Comparison of ENCODE assay signal across 14 cellular contexts in genomic region chr12:53172352-53172751, GRCh38. TPM values are rescaled to one million over a fixed set of nuclear protein-coding genes. Genes with fewer than 3 reads are reported as not detected.
DNase-seq lines count a peak whose midpoint lies in the region; TF ChIP-seq lines count a peak whose summit lies in the region.
"Had no signal": no experiment of that assay in that cellular context is flagged by ENCODE, and none has a peak within 500 bp of the region (broad histone marks: within the 10 kb centered on the region; RNA-seq: fewer than 3 reads in every experiment).

No MANE protein-coding gene starts in this region.

- DNase-seq in EH (ENCODE audit: low read depth) (peak; percentile 78), RPMI7951 (ENCODE audit: low read depth) (peak; percentile 28), esophagus muscularis mucosa (ENCODE audit: extremely low spot score) (no peak), sigmoid colon (peak; percentile 87), RPMI8226 (no peak)
- DNase-seq in stimulated activated CD4-positive, alpha-beta T cell treated with anti-CD3 and anti-CD28 coated beads, Interleukin-4, amount 100 ng/mL, for 1 hour = no peak
- no peak for DNase-seq in activated CD4-positive, CD25-positive, alpha-beta regulatory T cell treated with anti-CD3 and anti-CD28 coated beads, Interleukin-2, amount 50 U/mL, for 72 hours
- DNase-seq: CD8-positive, alpha-beta memory T cell; foreskin melanocyte; mesendoderm; nucleus accumbens; Right ventricle myocardium superior; T-helper 9 cell had no signal

- no peak for TF ChIP-seq EP300 in esophagus muscularis mucosa (IDR thresholded peaks at IDR 0.05)
- TF ChIP-seq EP300 in sigmoid colon (IDR thresholded peaks at IDR 0.05) = no peak

- peaks cover 0 to 33% (median 28%) of the 10 kb centered on the region in 4 donors for H3K36me3 ChIP-seq in esophagus muscularis mucosa
- H3K36me3 ChIP-seq in sigmoid colon = peaks cover 0 to 11% (median 5%) of the 10 kb centered on the region in 4 donors

- no peaks in the 10 kb centered on the region for H3K9me3 ChIP-seq in esophagus muscularis mucosa
- no peaks in the 10 kb centered on the region for H3K9me3 ChIP-seq in sigmoid colon
- H3K9me3 ChIP-seq: thoracic aorta had no signal

- H3K27ac ChIP-seq in esophagus muscularis mucosa (replicated peaks in 1 of 4) = peak overlapping the region; percentile 39 to 69 (median 62)
- peak overlapping the region; percentile 60 to 74 (median 68) for H3K27ac ChIP-seq in sigmoid colon
- H3K27ac ChIP-seq: thoracic aorta had no signal

- peaks cover 0 to 29% (median 22%) of the 10 kb centered on the region in 4 donors for H3K4me1 ChIP-seq in esophagus muscularis mucosa
- peaks cover 0 to 22% (median 18%) of the 10 kb centered on the region in 4 donors for H3K4me1 ChIP-seq in sigmoid colon

- WGBS in esophagus muscularis mucosa = 56% methylated on average over 4 of the region's 11 CpGs
- 91 to 96% methylated on average over 11 of the region's 11 CpGs for WGBS in sigmoid colon, 2 donors

- no peak for TF ChIP-seq CTCF in esophagus muscularis mucosa (IDR thresholded peaks at IDR 0.05)
- no peak for TF ChIP-seq CTCF in sigmoid colon (IDR thresholded peaks at IDR 0.05)

- H3K4me3 ChIP-seq in esophagus muscularis mucosa (no peak overlapping the region), sigmoid colon (peak overlapping the region in 1 of 4 donors; percentile 3)
- H3K4me3 ChIP-seq: thoracic aorta had no signal

- intact Hi-C loops in esophagus muscularis mucosa (cut with DNase I) = no loop called here
- intact Hi-C loops in sigmoid colon (cut with DNase I) = no loop called here

- H3K27me3 ChIP-seq in esophagus muscularis mucosa = no peaks in the 10 kb centered on the region
- no peaks in the 10 kb centered on the region for H3K27me3 ChIP-seq in sigmoid colon

- TF ChIP-seq POLR2A in esophagus muscularis mucosa (IDR thresholded peaks at IDR 0.05; ENCODE audit: low read depth) = no peak
- no peak for TF ChIP-seq POLR2A in sigmoid colon (IDR thresholded peaks at IDR 0.05)

RNA-seq across cellular contexts. Expression of gene ZNF740, which starts 8.2 kb away (rescaled TPM):
- 6.6 and 8.6 TPM in 2 replicates for total RNA-seq in RPMI7951 (2014; rRNA removed; shearing (Covaris generic))
- total RNA-seq in esophagus muscularis mucosa (10 to 100 TPM; 12.4 to 19.6 (median 15.3) TPM), sigmoid colon (10 to 100 TPM; 10.3 to 16.6 (median 15.8) TPM)
- polyA plus RNA-seq in sigmoid colon = 10 to 100 TPM in 1 of 3 donors, 1 to 10 TPM in 2; 2.3 to 12.0 (median 2.4) TPM

RNA-seq across cellular contexts. Expression of gene CSAD, which starts 8.4 kb away (rescaled TPM):
- total RNA-seq in RPMI7951 (2014; rRNA removed; shearing (Covaris generic)) = 1.8 and 5.3 TPM in 2 replicates
- total RNA-seq in esophagus muscularis mucosa = 10 to 100 TPM; 10.8 to 27.8 (median 15.0) TPM
- total RNA-seq in sigmoid colon = 10 to 100 TPM; 18.6 to 51.0 (median 26.0) TPM
- polyA plus RNA-seq in sigmoid colon = 10 to 100 TPM in 1 of 3 donors, 1 to 10 TPM in 2; 1.2 to 25.8 (median 1.8) TPM

RNA-seq across cellular contexts. Expression of gene ITGB7, which starts 34.7 kb away (rescaled TPM):
- 0.96 and 1.1 TPM in 2 replicates for total RNA-seq in RPMI7951 (2014; rRNA removed; shearing (Covaris generic))
- total RNA-seq in esophagus muscularis mucosa (1 to 10 TPM; 1.1 to 1.8 (median 1.4) TPM), sigmoid colon (1 to 10 TPM in 3 of 4 donors, under 1 TPM in 1; 0.95 to 2.9 (median 1.3) TPM)
- 10 to 100 TPM in 2 of 3 donors, 1 to 10 TPM in 1; 3.6 to 19.9 (median 13.5) TPM for polyA plus RNA-seq in sigmoid colon

RNA-seq across cellular contexts. Expression of gene RARG, which starts 59.7 kb away (rescaled TPM):
- 11.1 and 13.8 TPM in 2 replicates for total RNA-seq in RPMI7951 (2014; rRNA removed; shearing (Covaris generic))
- total RNA-seq in esophagus muscularis mucosa (10 to 100 TPM; 10.3 to 26.1 (median 22.9) TPM), sigmoid colon (10 to 100 TPM in 3 of 4 donors, 1 to 10 TPM in 1; 9.9 to 17.2 (median 15.4) TPM)
- 10 to 100 TPM in 1 of 3 donors, 1 to 10 TPM in 2; 3.2 to 10.3 (median 6.0) TPM for polyA plus RNA-seq in sigmoid colon

Comparison
In these comparisons a context has a peak if more than half of its experiments do, and no peak if none do; other contexts are left out.
1. DNase-seq: peak in EH (single experiment), RPMI7951 (single experiment) and sigmoid colon (single experiment); none in esophagus muscularis mucosa (single experiment), RPMI8226 (single experiment), stimulated activated CD4-positive, alpha-beta T cell treated with anti-CD3 and anti-CD28 coated beads, Interleukin-4, amount 100 ng/mL, for 1 hour (single experiment) and activated CD4-positive, CD25-positive, alpha-beta regulatory T cell treated with anti-CD3 and anti-CD28 coated beads, Interleukin-2, amount 50 U/mL, for 72 hours (single experiment).